In genomic region chr5:56069652-56070226, GRCh38 we compare ENCODE assay signal across 27 cellular contexts.
DNase-seq lines count a peak whose midpoint lies in the region; ATAC-seq, FAIRE-seq and TF ChIP-seq lines count a peak whose summit lies in the region.
"Had no signal": no experiment of that assay in that cellular context is flagged by ENCODE, and none has a peak within 500 bp of the region (broad histone marks: within the 10 kb centered on the region; RNA-seq: fewer than 3 reads in every experiment).

No MANE protein-coding gene starts in this region.

- H3K4me3 ChIP-seq in right atrium auricular region = no peak overlapping the region
- H3K4me3 ChIP-seq in Panc1 (ENCODE audit: low read depth in 2 of 2, low read length in 2 of 2) = no peak overlapping the region
- H3K4me3 ChIP-seq in right cardiac atrium (ENCODE audit: low read length) = no peak overlapping the region
- no peak overlapping the region for H3K4me3 ChIP-seq in smooth muscle cell
- H3K4me3 ChIP-seq: gastroesophageal sphincter, GM12878, vagina had no signal

- H3K9ac ChIP-seq in smooth muscle cell (ENCODE audit: low read depth) = no peak overlapping the region

- no peaks in the 10 kb centered on the region for H3K27me3 ChIP-seq in right atrium auricular region
- no peaks in the 10 kb centered on the region for H3K27me3 ChIP-seq in Panc1 (ENCODE audit: control insufficient read depth, insufficient read depth, low read length)
- no peaks in the 10 kb centered on the region for H3K27me3 ChIP-seq in right cardiac atrium (ENCODE audit: control insufficient read depth, insufficient read depth)
- no peaks in the 10 kb centered on the region for H3K27me3 ChIP-seq in smooth muscle cell (ENCODE audit: low read depth)
- H3K27me3 ChIP-seq: BE2C, gastroesophageal sphincter, vagina had no signal

- POLR2A ChIA-PET in Panc1 (lab: Charles Lee) = interaction anchor here (0.7 kb wide), 1 partner anchor 63 kb away, joined by 4 read pairs; no protein-coding TSS in a partner anchor

- no peaks in the 10 kb centered on the region for H4K20me1 ChIP-seq in smooth muscle cell (ENCODE audit: low read depth)

- no peak for TF ChIP-seq CTCF in right atrium auricular region (IDR thresholded peaks at IDR 0.05)
- no peak for TF ChIP-seq CTCF in Panc1 (IDR thresholded peaks at IDR 0.05)
- no peak for TF ChIP-seq CTCF in smooth muscle cell (IDR thresholded peaks at IDR 0.05; ENCODE audit: borderline replicate concordance, insufficient read depth, poor library complexity, severe bottlenecking)

- no peak overlapping the region for H2AFZ ChIP-seq in smooth muscle cell (ENCODE audit: low read depth)

- no peak for FAIRE-seq in urothelium cell line (lab: Jason Lieb, UNC)
- FAIRE-seq: colon, D721Med, GM12878, keratinocyte had no signal

- 52% methylated on average over 3 of the region's 3 CpGs for WGBS in right cardiac atrium
- WGBS in smooth muscle cell (ENCODE audit: low lambda C conversion rate) = 11% methylated on average over 3 of the region's 3 CpGs

- BruUV-seq in Panc1 (replicated peaks; lab: Mats Ljungman, UMichigan) = no TSS peak

- H3K4me2 ChIP-seq in smooth muscle cell = peak overlapping the region; percentile 33

- H3K36me3 ChIP-seq in right atrium auricular region = no peaks in the 10 kb centered on the region
- no peaks in the 10 kb centered on the region for H3K36me3 ChIP-seq in Panc1 (ENCODE audit: control insufficient read depth, insufficient read depth, low read length)
- H3K36me3 ChIP-seq in smooth muscle cell (ENCODE audit: low read depth) = no peaks in the 10 kb centered on the region
- H3K36me3 ChIP-seq: BE2C, gastroesophageal sphincter, vagina had no signal

- H3K4me1 ChIP-seq in right atrium auricular region (peaks cover 0 to 17% of the 10 kb centered on the region in 2 donors), Panc1 (ENCODE audit: control insufficient read depth, insufficient read depth, low read length) (no peaks in the 10 kb centered on the region), right cardiac atrium (ENCODE audit: control insufficient read depth, insufficient read depth, low read length) (peaks cover 4% of the 10 kb centered on the region), smooth muscle cell (ENCODE audit: low read depth) (peaks cover 17% of the 10 kb centered on the region)
- H3K4me1 ChIP-seq: BE2C had no signal

- H3K79me2 ChIP-seq in smooth muscle cell (ENCODE audit: low read depth) = no peaks in the 10 kb centered on the region

- DNase-seq in Right ventricle myocardium inferior (ENCODE audit: missing footprints) = no peak
- DNase-seq in right atrium auricular region (ENCODE audit: low spot score) = no peak
- no peak for DNase-seq in Panc1 (ENCODE audit: low read depth, low spot score)
- no peak for DNase-seq in right cardiac atrium
- no peak for DNase-seq in smooth muscle cell (lab: John Stamatoyannopoulos, UW; ENCODE audit: unreplicated experiment)
- DNase-seq in cerebellar cortex (ENCODE audit: low spot score) = no peak
- DNase-seq in activated T-cell treated with anti-CD3 and anti-CD28 coated beads, Interleukin-2, amount 50 U/mL, for 48 hours = no peak
- DNase-seq in urothelium cell line (ENCODE audit: low spot score) = no peak
- DNase-seq: activated CD4-positive, alpha-beta T cell treated with anti-CD3 and anti-CD28 coated beads, Interleukin-2, amount 50 U/mL, for 4 hours; activated naive CD8-positive, alpha-beta T cell treated with anti-CD3 and anti-CD28 coated beads, Interleukin-2, amount 50 U/mL, for 24 hours; BE2C; effector memory CD4-positive, alpha-beta T cell; HFFc6; NCI-H1105 treated with DMSO at 0.1 percent for 48 hours; NCI-H2029 treated with DMSO at 0.1 percent for 48 hours; NCI-H345; NCI-H774; stimulated activated CD4-positive, alpha-beta T cell treated with anti-CD3 and anti-CD28 coated beads, Interleukin-4, amount 100 ng/mL, for 1 hour had no signal

- H3K27ac ChIP-seq in right atrium auricular region (peak overlapping the region in 1 of 2 donors; percentile 34), Panc1 (ENCODE audit: low read length) (peak overlapping the region; percentile 29; the same call in 1 of the 2 replicates), right cardiac atrium (ENCODE audit: low read length) (no peak overlapping the region), smooth muscle cell (ENCODE audit: low read depth) (peak overlapping the region; percentile 26)

- no peaks in the 10 kb centered on the region for H3F3A ChIP-seq in smooth muscle cell (ENCODE audit: low read depth)

- ATAC-seq in Right ventricle myocardium inferior = peak; percentile 30
- ATAC-seq in Panc1 = no peak
- peak; percentile 39 to 43 for ATAC-seq in right cardiac atrium
- ATAC-seq: activated naive CD8-positive, alpha-beta T cell treated with anti-CD3 and anti-CD28 coated beads, Interleukin-2, amount 50 U/mL, for 24 hours; gastroesophageal sphincter; GM12878; SK-N-SH treated with all-trans-retinoic acid at 6 μM for 48 hours; stimulated activated memory B cell treated with anti-CD40 and anti-IgM and Interleukin-4, amounts not matched to agents 10 μg/mL and 1 μg/mL and 100 μg/mL, for 72 hours; WTC11 had no signal

- intact Hi-C loops in Right ventricle myocardium inferior (cut with DNase I) = no loop called here
- intact Hi-C loops in Panc1 (cut with micrococcal nuclease; ENCODE audit: unreplicated experiment) = no loop called here
- intact Hi-C loops in right cardiac atrium (cut with DNase I) = no loop called here

- CTCF ChIA-PET in Panc1 (lab: Charles Lee) = no interaction called here

- H3K9me3 ChIP-seq in right atrium auricular region (no peaks in the 10 kb centered on the region), Panc1 (ENCODE audit: control insufficient read depth, insufficient read depth, low read depth, low read length) (no peaks in the 10 kb centered on the region), right cardiac atrium (ENCODE audit: control insufficient read depth, low read length) (no peaks in the 10 kb centered on the region), smooth muscle cell (replicated peaks; ENCODE audit: low read depth) (no peaks in the 10 kb centered on the region)
- H3K9me3 ChIP-seq: BE2C, gastroesophageal sphincter, vagina had no signal

- in situ Hi-C loops in Panc1 (cut with HindIII; ENCODE audit: low pct_unique_long_range_greater_than_20kb, low sequenced_read_pairs) = no loop called here
